ENCODE assay signal across 7 cellular contexts in genomic region chr2:155377178-155377780, GRCh38.
DNase-seq lines count a peak whose midpoint lies in the region; ATAC-seq and TF ChIP-seq lines count a peak whose summit lies in the region.

No MANE protein-coding gene starts in this region.

- H4K20me1 ChIP-seq in hepatocyte (ENCODE audit: insufficient read depth, poor library complexity, severe bottlenecking), result no peaks in the 10 kb centered on the region

- DNase-seq in GM12865 (ENCODE audit: low read depth) (peak; percentile 11), Kasumi-1 (lab: John Stamatoyannopoulos, UW) (peak; percentile 79 to 82), hepatocyte (ENCODE audit: low spot score) (peak; percentile 30), GOT3 (lab: John Stamatoyannopoulos, UW) (no peak)

- peak; percentile 49; the same call in 2 of the 3 replicates for ATAC-seq in SK-N-SH treated with all-trans-retinoic acid at 6 μM for 48 hours
- no peak for ATAC-seq in HG03565 (IDR thresholded peaks at IDR 0.05; ENCODE audit: unreplicated experiment)
- ATAC-seq in GM21423 (IDR thresholded peaks at IDR 0.05; ENCODE audit: unreplicated experiment), result no peak

- H3K79me2 ChIP-seq in hepatocyte, result no peaks in the 10 kb centered on the region

- no peak overlapping the region for H2AFZ ChIP-seq in hepatocyte

- H3K27me3 ChIP-seq in hepatocyte, result no peaks in the 10 kb centered on the region

- TF ChIP-seq CTCF in GM12865 (IDR thresholded peaks at IDR 0.05; ENCODE audit: insufficient read depth, low read depth, low read length, missing control alignments) (peak; percentile 12), hepatocyte (IDR thresholded peaks at IDR 0.05; ENCODE audit: poor library complexity) (peak; percentile 68)

- H3K9me3 ChIP-seq in hepatocyte (ENCODE audit: low read depth), result no peaks in the 10 kb centered on the region

- H3K4me3 ChIP-seq in GM12865 (ENCODE audit: low read depth, low read length) (no peak overlapping the region), hepatocyte (no peak overlapping the region)

- no peaks in the 10 kb centered on the region for H3K36me3 ChIP-seq in hepatocyte (replicated peaks; ENCODE audit: insufficient read depth, low read depth)

- no peaks in the 10 kb centered on the region for H3K4me1 ChIP-seq in hepatocyte (ENCODE audit: insufficient read depth)

- no peak overlapping the region for H3K27ac ChIP-seq in hepatocyte

- 71% methylated on average over 6 of the region's 6 CpGs for WGBS in hepatocyte (ENCODE audit: low lambda C conversion rate, missing lambda C conversion rate)

- H3K4me2 ChIP-seq in hepatocyte, result no peak overlapping the region

- no peaks in the 10 kb centered on the region for H3K9me2 ChIP-seq in hepatocyte (replicated peaks; ENCODE audit: insufficient read depth)

TF ChIP-seq in SK-N-SH treated with all-trans-retinoic acid at 6 μM for 48 hours, 23 proteins besides CTCF, POLR2A, EP300 and RAD21:
- no peak for TF ChIP-seq ZFP30 (CRISPR knock-in tag; IDR thresholded peaks at IDR 0.05)
- no peak for TF ChIP-seq TCF4 (CRISPR knock-in tag; IDR thresholded peaks at IDR 0.05; ENCODE audit: borderline replicate concordance)
- TF ChIP-seq ZC3H10 (CRISPR knock-in tag; IDR thresholded peaks at IDR 0.05), result no peak
